Comparison of ENCODE assay signal across 7 cellular contexts in genomic region chr7:17301491-17302101, GRCh38. TPM values are rescaled to one million over a fixed set of nuclear protein-coding genes. Genes with fewer than 3 reads are reported as not detected.
DNase-seq lines count a peak whose midpoint lies in the region; ATAC-seq and TF ChIP-seq lines count a peak whose summit lies in the region.

No MANE protein-coding gene starts in this region.

- no peaks in the 10 kb centered on the region for H3K9me3 ChIP-seq in esophagus muscularis mucosa

- no peak for TF ChIP-seq EP300 in esophagus muscularis mucosa (IDR thresholded peaks at IDR 0.05)

- TF ChIP-seq CTCF in esophagus muscularis mucosa (IDR thresholded peaks at IDR 0.05) = peak; percentile 57 to 66 (median 65)

- no peak for ATAC-seq in GM21786 (IDR thresholded peaks at IDR 0.05; ENCODE audit: unreplicated experiment)

- no peaks in the 10 kb centered on the region for H3K36me3 ChIP-seq in esophagus muscularis mucosa

- no peak for TF ChIP-seq POLR2A in esophagus muscularis mucosa (IDR thresholded peaks at IDR 0.05; ENCODE audit: low read depth)

- DNase-seq in G401 (ENCODE audit: low spot score) (peak; percentile 56), MV-4-11 (lab: John Stamatoyannopoulos, UW) (peak; percentile 3), esophagus muscularis mucosa (ENCODE audit: extremely low spot score) (no peak), pons (ENCODE audit: low spot score) (peak; percentile 76), NCI-H1436 (lab: John Stamatoyannopoulos, UW) (no peak)
- DNase-seq in activated CD4-positive, alpha-beta T cell treated with anti-CD3 and anti-CD28 coated beads, Interleukin-2, amount 50 U/mL, for 1 hour = peak; percentile 50

- peak overlapping the region in 3 of 4 donors; percentile 92 to 95 (median 94) for H3K27ac ChIP-seq in esophagus muscularis mucosa (replicated peaks in 1 of 4)

- 30% methylated on average over 2 of the region's 2 CpGs for WGBS in esophagus muscularis mucosa

- in situ Hi-C loops in G401 (cut with HindIII; ENCODE audit: low sequenced_read_pairs) = no loop called here

- peaks cover 0 to 4% (median 0%) of the 10 kb centered on the region in 4 donors for H3K27me3 ChIP-seq in esophagus muscularis mucosa

- intact Hi-C loops in esophagus muscularis mucosa (cut with DNase I) = loop anchor here (10.0 kb wide), 2 partner anchors 343 to 667 kb away; no protein-coding TSS in a partner anchor

- peak overlapping the region; percentile 90 to 98 (median 93) for H3K4me3 ChIP-seq in esophagus muscularis mucosa

- H3K4me1 ChIP-seq in esophagus muscularis mucosa = peaks cover 33 to 60% (median 48%) of the 10 kb centered on the region in 4 donors

RNA-seq across cellular contexts. Expression of gene AHR, which starts 3.1 kb away (rescaled TPM):
- not detected in 2 replicates for total RNA-seq in G401 (2014; rRNA removed; shearing (Covaris generic))
- total RNA-seq in esophagus muscularis mucosa = 100 to 1,000 TPM in 1 of 4 donors, 10 to 100 TPM in 3; 67.3 to 111 (median 77.8) TPM

Comparison
In these comparisons a context has a peak if more than half of its experiments do, and no peak if none do; other contexts are left out.
1. DNase-seq: peak in G401 (single experiment), MV-4-11 (single experiment), activated CD4-positive, alpha-beta T cell treated with anti-CD3 and anti-CD28 coated beads, Interleukin-2, amount 50 U/mL, for 1 hour (single experiment) and pons (single experiment); none in esophagus muscularis mucosa (single experiment) and NCI-H1436 (single experiment).
2. RNA of gene AHR, which starts 3.1 kb away (total RNA-seq): 67.3 to 111 TPM in esophagus muscularis mucosa; not detected in G401; every median in the first group is over 10 times any median in the second.